19 cellular contexts compared by ENCODE assay signal in the genomic region with DNA sequence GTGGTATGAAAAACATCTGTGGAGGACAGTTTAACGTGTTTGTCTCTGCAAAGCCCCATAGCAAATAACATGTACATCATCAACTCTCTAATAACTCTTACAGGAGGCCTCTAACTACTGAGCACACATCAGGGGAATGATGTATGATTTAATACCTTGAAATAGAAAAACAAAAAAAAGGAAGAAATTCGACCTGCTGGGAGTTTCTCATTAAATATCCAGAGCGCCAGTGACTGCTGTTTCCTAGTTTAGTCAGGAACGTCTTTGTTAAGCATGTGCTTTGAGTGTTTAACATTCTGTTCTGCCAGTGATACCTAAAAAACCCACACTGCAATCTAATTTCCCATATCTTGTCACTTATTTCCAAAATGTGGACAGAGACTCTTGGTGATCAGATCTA.
DNase-seq lines count a peak whose midpoint lies in the region; ATAC-seq and TF ChIP-seq lines count a peak whose summit lies in the region.
"Had no signal": no experiment of that assay in that cellular context is flagged by ENCODE, and none has a peak within 500 bp of the region (broad histone marks: within the 10 kb centered on the region; RNA-seq: fewer than 3 reads in every experiment).

No MANE protein-coding gene starts in this region.

- in situ Hi-C loops in gastrocnemius medialis (cut with MboI; ENCODE audit: low sequenced_read_pairs in 4 of 4): no loop called here

- TF ChIP-seq CTCF in gastrocnemius medialis (IDR thresholded peaks at IDR 0.05 in 4 of 5, conservative IDR thresholded peaks at IDR 0.05 in 1 of 5) (no peak), vagina (IDR thresholded peaks at IDR 0.05) (no peak)

- no peaks in the 10 kb centered on the region for H3K36me3 ChIP-seq in HUES48 (ENCODE audit: control insufficient read depth, insufficient read depth, low read length)
- no peaks in the 10 kb centered on the region for H3K36me3 ChIP-seq in gastrocnemius medialis
- H3K36me3 ChIP-seq in vagina: no peaks in the 10 kb centered on the region
- H3K36me3 ChIP-seq: BLaER1 had no signal

- H3K27me3 ChIP-seq in HUES48 (ENCODE audit: control insufficient read depth, insufficient read depth, low read length) (no peaks in the 10 kb centered on the region), gastrocnemius medialis (no peaks in the 10 kb centered on the region), vagina (no peaks in the 10 kb centered on the region)
- H3K27me3 ChIP-seq: BLaER1 had no signal

- peak; percentile 62 for ATAC-seq in gastrocnemius medialis
- ATAC-seq in HG03039 (IDR thresholded peaks at IDR 0.05; ENCODE audit: unreplicated experiment): no peak
- ATAC-seq: HepG2 had no signal

- H3K9ac ChIP-seq in HUES48 (ENCODE audit: low read depth, low read length): peak overlapping the region; percentile 13; the same call in 1 of the 2 replicates
- H3K9ac ChIP-seq: BLaER1 had no signal

- H3K27ac ChIP-seq in HUES48 (ENCODE audit: low read depth, low read length): no peak overlapping the region
- H3K27ac ChIP-seq in gastrocnemius medialis: peak overlapping the region in 1 of 4 donors; percentile 47
- H3K27ac ChIP-seq in vagina: no peak overlapping the region
- H3K27ac ChIP-seq: BLaER1, SK-N-MC had no signal

- H3K4me1 ChIP-seq in HUES48 (ENCODE audit: control insufficient read depth, insufficient read depth, low read length) (peaks cover 63% of the 10 kb centered on the region), gastrocnemius medialis (peaks cover 0 to 6% of the 10 kb centered on the region in 2 donors), vagina (no peaks in the 10 kb centered on the region)
- H3K4me1 ChIP-seq: BLaER1 had no signal

- DNase-seq in NCI-H69 (lab: John Stamatoyannopoulos, UW): peak; percentile 39
- peak; percentile 37 for DNase-seq in left kidney (ENCODE audit: low read depth, low spot score)
- no peak for DNase-seq in gastrocnemius medialis
- DNase-seq in head of caudate nucleus: no peak
- no peak for DNase-seq in HuH-7 (ENCODE audit: low spot score)
- DNase-seq in vagina (ENCODE audit: extremely low spot score in 2 of 2): no peak
- DNase-seq: CD4-positive, alpha-beta memory T cell; DMS153; GDM1; GOT3; KG1; NCI-H187; NCI-H526 treated with DMSO at 0.1 percent for 48 hours; SHP77 had no signal

- peak overlapping the region; percentile 41; the same call in 1 of the 2 replicates for H3K4me3 ChIP-seq in HUES48 (ENCODE audit: low read depth, low read length)
- H3K4me3 ChIP-seq in gastrocnemius medialis: no peak overlapping the region
- no peak overlapping the region for H3K4me3 ChIP-seq in vagina
- H3K4me3 ChIP-seq: BLaER1, SK-N-MC had no signal

- intact Hi-C loops in gastrocnemius medialis (cut with DNase I; ENCODE audit: low total_unique reads) (no loop called here), head of caudate nucleus (cut with DNase I) (no loop called here), vagina (cut with DNase I) (loop anchor here (2.0 kb wide), 1 partner anchor 45 kb away; no protein-coding TSS in a partner anchor)

- H3K9me3 ChIP-seq in HUES48 (ENCODE audit: control insufficient read depth, insufficient read depth, low read length): no peaks in the 10 kb centered on the region
- no peaks in the 10 kb centered on the region for H3K9me3 ChIP-seq in gastrocnemius medialis
- H3K9me3 ChIP-seq in vagina: no peaks in the 10 kb centered on the region
- H3K9me3 ChIP-seq: BLaER1 had no signal

- TF ChIP-seq POLR2A in gastrocnemius medialis (IDR thresholded peaks at IDR 0.05): no peak
- no peak for TF ChIP-seq POLR2A in vagina (IDR thresholded peaks at IDR 0.05)

Comparison
In these comparisons a context has a peak if more than half of its experiments do, and no peak if none do; other contexts are left out.
1. DNase-seq: peak in NCI-H69 (single experiment) and left kidney (single experiment); none in gastrocnemius medialis (0 of 2), head of caudate nucleus (0 of 42), HuH-7 (single experiment) and vagina (0 of 2).